In genomic region chr2:227479865-227480475, GRCh38 we compare ENCODE assay signal across 8 cellular contexts. TPM values are rescaled to one million over a fixed set of nuclear protein-coding genes. Genes with fewer than 3 reads are reported as not detected.
DNase-seq lines count a peak whose midpoint lies in the region; ATAC-seq and TF ChIP-seq lines count a peak whose summit lies in the region.

No MANE protein-coding gene starts in this region.

- H3K36me3 Mint-ChIP-seq in stimulated activated effector memory CD8-positive, alpha-beta T cell treated with anti-CD3 and anti-CD28 coated beads, Interleukin-12 subunit alpha, Interleukin-12 subunit beta, amount 100 ng/mL, for 72 hours: peaks cover 8% of the 10 kb centered on the region

- TF ChIP-seq CTCF in epithelial cell of esophagus (IDR thresholded peaks at IDR 0.05; ENCODE audit: insufficient read depth, low read depth, low read length, missing control alignments): peak; percentile 17

- H3K27ac Mint-ChIP-seq in stimulated activated effector memory CD8-positive, alpha-beta T cell treated with anti-CD3 and anti-CD28 coated beads, Interleukin-12 subunit alpha, Interleukin-12 subunit beta, amount 100 ng/mL, for 72 hours: peak overlapping the region; percentile 4

- no peak overlapping the region for H3K4me3 Mint-ChIP-seq in stimulated activated effector memory CD8-positive, alpha-beta T cell treated with anti-CD3 and anti-CD28 coated beads, Interleukin-12 subunit alpha, Interleukin-12 subunit beta, amount 100 ng/mL, for 72 hours

- ATAC-seq in GM21723 (IDR thresholded peaks at IDR 0.05; ENCODE audit: unreplicated experiment): peak; percentile 48
- ATAC-seq in stimulated activated effector memory CD8-positive, alpha-beta T cell treated with anti-CD3 and anti-CD28 coated beads, Interleukin-12 subunit alpha, Interleukin-12 subunit beta, amount 100 ng/mL, for 72 hours: peak; percentile 45

- H3K4me3 ChIP-seq in epithelial cell of esophagus (ENCODE audit: low read length): no peak overlapping the region

- in situ Hi-C loops in G401 (cut with HindIII; ENCODE audit: low sequenced_read_pairs): no loop called here

- DNase-seq in G401 (ENCODE audit: low spot score) (peak; percentile 38), NCI-H69 (lab: John Stamatoyannopoulos, UW) (peak; percentile 22), epithelial cell of esophagus (ENCODE audit: low read depth) (peak; percentile 31), NCI-H774 (lab: John Stamatoyannopoulos, UW) (no peak), NCI-H1048 (lab: John Stamatoyannopoulos, UW) (no peak)
- DNase-seq in stimulated activated effector memory CD8-positive, alpha-beta T cell treated with anti-CD3 and anti-CD28 coated beads, Interleukin-12 subunit alpha, Interleukin-12 subunit beta, amount 100 ng/mL, for 72 hours (ENCODE audit: low spot score in 2 of 2): no peak
- DNase-seq in stimulated activated naive CD4-positive, alpha-beta T cell treated with Interleukin-2 at 50 U/mL for 16 hours (lab: John Stamatoyannopoulos, UW): no peak

- peaks cover 46% of the 10 kb centered on the region for H3K4me1 Mint-ChIP-seq in stimulated activated effector memory CD8-positive, alpha-beta T cell treated with anti-CD3 and anti-CD28 coated beads, Interleukin-12 subunit alpha, Interleukin-12 subunit beta, amount 100 ng/mL, for 72 hours

- H3K9me3 Mint-ChIP-seq in stimulated activated effector memory CD8-positive, alpha-beta T cell treated with anti-CD3 and anti-CD28 coated beads, Interleukin-12 subunit alpha, Interleukin-12 subunit beta, amount 100 ng/mL, for 72 hours: no peaks in the 10 kb centered on the region

RNA-seq across cellular contexts. Expression of gene AGFG1, which starts 8.0 kb away (rescaled TPM):
- total RNA-seq in G401 (2014; rRNA removed; shearing (Covaris generic)): 37.8 and 54.9 TPM in 2 replicates

Comparison
In these comparisons a context has a peak if more than half of its experiments do, and no peak if none do; other contexts are left out.
1. DNase-seq: peak in G401 (single experiment), NCI-H69 (single experiment) and epithelial cell of esophagus (single experiment); none in stimulated activated effector memory CD8-positive, alpha-beta T cell treated with anti-CD3 and anti-CD28 coated beads, Interleukin-12 subunit alpha, Interleukin-12 subunit beta, amount 100 ng/mL, for 72 hours (0 of 2), NCI-H774 (single experiment), NCI-H1048 (single experiment) and stimulated activated naive CD4-positive, alpha-beta T cell treated with Interleukin-2 at 50 U/mL for 16 hours (single experiment).